Comparison of ENCODE assay signal across 15 cellular contexts in genomic region chr6:45787384-45787783, GRCh38.
DNase-seq lines count a peak whose midpoint lies in the region; ATAC-seq, FAIRE-seq and TF ChIP-seq lines count a peak whose summit lies in the region.
"Had no signal": no experiment of that assay in that cellular context is flagged by ENCODE, and none has a peak within 500 bp of the region (broad histone marks: within the 10 kb centered on the region; RNA-seq: fewer than 3 reads in every experiment).

No MANE protein-coding gene starts in this region.

- no peaks in the 10 kb centered on the region for H4K20me1 ChIP-seq in HepG2 (ENCODE audit: insufficient read depth, low read length)
- H4K20me1 ChIP-seq: BLaER1 treated with 17β-estradiol and CSF1 and Interleukin-3, amounts not matched to agents 10 nM and 100 nM had no signal

- H3K9me3 ChIP-seq in HepG2 (ENCODE audit: low read length), result no peaks in the 10 kb centered on the region
- H3K9me3 ChIP-seq in right lobe of liver, result no peaks in the 10 kb centered on the region
- H3K9me3 ChIP-seq: BLaER1 treated with 17β-estradiol and CSF1 and Interleukin-3, amounts not matched to agents 10 nM and 100 nM had no signal

- H3K36me3 ChIP-seq in HepG2 (replicated peaks in 1 of 2; ENCODE audit: control insufficient read depth in 1 of 2, insufficient read depth in 2 of 2, low read length in 2 of 2), result no peaks in the 10 kb centered on the region
- H3K36me3 ChIP-seq in right lobe of liver, result no peaks in the 10 kb centered on the region
- H3K36me3 ChIP-seq: BLaER1 treated with 17β-estradiol and CSF1 and Interleukin-3, amounts not matched to agents 10 nM and 100 nM had no signal

- H3K9ac ChIP-seq in HepG2 (ENCODE audit: insufficient read depth, low read depth, low read length), result no peak overlapping the region
- H3K9ac ChIP-seq: BLaER1 treated with 17β-estradiol and CSF1 and Interleukin-3, amounts not matched to agents 10 nM and 100 nM had no signal

- H3K4me2 ChIP-seq in HepG2 (ENCODE audit: low read depth, low read length), result no peak overlapping the region
- H3K4me2 ChIP-seq: BLaER1 treated with 17β-estradiol and CSF1 and Interleukin-3, amounts not matched to agents 10 nM and 100 nM had no signal

- in situ Hi-C loops in HepG2 (cut with HindIII; ENCODE audit: extremely low pct_ligation_motif_present, low pct_unique_long_range_greater_than_20kb), result no loop called here

- TF ChIP-seq POLR2A in HepG2 (IDR thresholded peaks at IDR 0.05; ENCODE audit: insufficient read depth in 1 of 2, low read depth in 2 of 2, low read length in 2 of 2), result no peak
- no peak for TF ChIP-seq POLR2A in right lobe of liver (IDR thresholded peaks at IDR 0.05)

- no peak for TF ChIP-seq EP300 in HepG2 (IDR thresholded peaks at IDR 0.05; ENCODE audit: low read depth in 2 of 2, low read length in 2 of 2)
- no peak for TF ChIP-seq EP300 in HepG2 (CRISPR knock-in tag; IDR thresholded peaks at IDR 0.05; ENCODE audit: borderline replicate concordance)

- H3K27me3 ChIP-seq in HepG2 (ENCODE audit: control insufficient read depth in 1 of 2, insufficient read depth in 2 of 2, low read length in 2 of 2) (peaks cover 0 to 9% of the 10 kb centered on the region in 2 experiments; a peak in 1 of 5 replicates), right lobe of liver (no peaks in the 10 kb centered on the region)
- H3K27me3 ChIP-seq: BLaER1 treated with 17β-estradiol and CSF1 and Interleukin-3, amounts not matched to agents 10 nM and 100 nM had no signal

- no peak overlapping the region for H3K4me3 ChIP-seq in HepG2 (replicated peaks in 1 of 3; ENCODE audit: insufficient read depth in 1 of 3, low read depth in 2 of 3, low read length in 3 of 3)
- no peak overlapping the region for H3K4me3 ChIP-seq in right lobe of liver
- no peak overlapping the region for H3K4me3 ChIP-seq in choroid plexus epithelial cell (ENCODE audit: low read depth, low read length)
- H3K4me3 ChIP-seq in fibroblast of villous mesenchyme (ENCODE audit: low read depth, low read length), result no peak overlapping the region
- H3K4me3 ChIP-seq: BLaER1 treated with 17β-estradiol and CSF1 and Interleukin-3, amounts not matched to agents 10 nM and 100 nM had no signal

- DNase-seq in HepG2 (ENCODE audit: low spot score) (no peak), right lobe of liver (no peak), choroid plexus epithelial cell (ENCODE audit: low read depth) (peak; percentile 8), fibroblast of villous mesenchyme (ENCODE audit: low read depth) (peak; percentile 27), ecto neural progenitor cell (ENCODE audit: low spot score) (no peak)
- DNase-seq: 8988T; Calu3; CD8-positive, alpha-beta T cell; DMS79 treated with DMSO at 0.1 percent for 48 hours; GF-D8; H9 had no signal

- no peak overlapping the region for H3K27ac ChIP-seq in HepG2 (ENCODE audit: extremely low read length, insufficient read depth, low read length)
- H3K27ac ChIP-seq in right lobe of liver, result no peak overlapping the region
- H3K27ac ChIP-seq: BLaER1 treated with 17β-estradiol and CSF1 and Interleukin-3, amounts not matched to agents 10 nM and 100 nM had no signal

- TF ChIP-seq CTCF in HepG2 (CRISPR knock-in tag; IDR thresholded peaks at IDR 0.05), result no peak
- no peak for TF ChIP-seq CTCF in right lobe of liver (IDR thresholded peaks at IDR 0.05)
- TF ChIP-seq CTCF in choroid plexus epithelial cell (conservative IDR thresholded peaks at IDR 0.05; ENCODE audit: low read depth, low read length), result no peak
- TF ChIP-seq CTCF in fibroblast of villous mesenchyme (IDR thresholded peaks at IDR 0.05; ENCODE audit: insufficient read depth, low read depth, low read length), result no peak

- H2AFZ ChIP-seq in HepG2 (ENCODE audit: low read length), result no peak overlapping the region

- no TSS peak for BruUV-seq in HepG2 (replicated peaks; lab: Mats Ljungman, UMichigan)

- CTCF ChIA-PET in HepG2 (lab: Yijun Ruan, JAX; ENCODE audit: low intra/inter-chr PET ratio, low total read pairs), result no interaction called here

- no peaks in the 10 kb centered on the region for H3K79me2 ChIP-seq in HepG2 (ENCODE audit: insufficient read depth, low read length)

- POLR2A ChIA-PET in HepG2 (lab: Yijun Ruan, JAX), result no interaction called here

- ATAC-seq in HepG2 (no peak), right lobe of liver (no peak), HG03097 (IDR thresholded peaks at IDR 0.05; ENCODE audit: low FRiP score, unreplicated experiment) (no peak), GM21825 (IDR thresholded peaks at IDR 0.05; ENCODE audit: unreplicated experiment) (no peak)
- ATAC-seq: CD8-positive, alpha-beta T cell had no signal

- intact Hi-C loops in HepG2 (cut with micrococcal nuclease; ENCODE audit: unreplicated experiment) (no loop called here), right lobe of liver (cut with DNase I) (no loop called here)

- WGBS in HepG2 (ENCODE audit: low lambda C conversion rate), result 3% methylated on average over 3 of the region's 3 CpGs
- WGBS in right lobe of liver (ENCODE audit: insufficient coverage, low coverage, low lambda C conversion rate, missing lambda C conversion rate), result 61% methylated on average over 3 of the region's 3 CpGs

- FAIRE-seq in HepG2 (lab: Jason Lieb, UNC), result no peak
- FAIRE-seq: H1 had no signal

- no peaks in the 10 kb centered on the region for H3K4me1 ChIP-seq in HepG2 (ENCODE audit: insufficient read depth, low read length)
- H3K4me1 ChIP-seq in right lobe of liver, result no peaks in the 10 kb centered on the region
- H3K4me1 ChIP-seq: BLaER1 treated with 17β-estradiol and CSF1 and Interleukin-3, amounts not matched to agents 10 nM and 100 nM had no signal

- TF ChIP-seq RAD21 in HepG2 (CRISPR knock-in tag; IDR thresholded peaks at IDR 0.05), result no peak

TF ChIP-seq in HepG2, 621 proteins besides CTCF, POLR2A, EP300 and RAD21:
- TF ChIP-seq FOXA1 (IDR thresholded peaks at IDR 0.05), result no peak
- no peak for TF ChIP-seq FOXA1 (CRISPR knock-in tag; IDR thresholded peaks at IDR 0.05)
- TF ChIP-seq ZBTB40 (IDR thresholded peaks at IDR 0.05), result no peak
- peak; percentile 95 for TF ChIP-seq ZBTB40 (CRISPR knock-in tag; IDR thresholded peaks at IDR 0.05)
- TF ChIP-seq ZNF263 (CRISPR knock-in tag; IDR thresholded peaks at IDR 0.05), result no peak

Comparison
In these comparisons a context has a peak if more than half of its experiments do, and no peak if none do; other contexts are left out.
1. DNase-seq: peak in choroid plexus epithelial cell (single experiment) and fibroblast of villous mesenchyme (single experiment); none in HepG2 (single experiment), right lobe of liver (0 of 3) and ecto neural progenitor cell (single experiment).